In genomic region chr15:74423443-74424257, GRCh38 we compare ENCODE assay signal across 12 cellular contexts. TPM values are rescaled to one million over a fixed set of nuclear protein-coding genes. Genes with fewer than 3 reads are reported as not detected.
DNase-seq lines count a peak whose midpoint lies in the region; ATAC-seq, FAIRE-seq and TF ChIP-seq lines count a peak whose summit lies in the region.
"Had no signal": no experiment of that assay in that cellular context is flagged by ENCODE, and none has a peak within 500 bp of the region (broad histone marks: within the 10 kb centered on the region; RNA-seq: fewer than 3 reads in every experiment).

No MANE protein-coding gene starts in this region.

- peak; percentile 40 for ATAC-seq in activated T-helper 17 cell treated with anti-CD3 and anti-CD28 coated beads, Interleukin-2, amount 50 U/mL, for 72 hours (replicated peaks)
- ATAC-seq in memory B cell (ENCODE audit: low read depth) (no peak), aorta (ENCODE audit: low FRiP score) (no peak)
- ATAC-seq: esophagus mucosa had no signal

- H3K4me3 ChIP-seq in ACC112 (ENCODE audit: low read depth, low read length): no peak overlapping the region
- no peak overlapping the region for H3K4me3 ChIP-seq in aorta (ENCODE audit: low read length in 2 of 2)
- H3K4me3 ChIP-seq: left ventricle myocardium inferior, tibial artery had no signal

- no peaks in the 10 kb centered on the region for H3K9me3 ChIP-seq in aorta (ENCODE audit: control insufficient read depth, low read length)
- H3K9me3 ChIP-seq: left ventricle myocardium inferior, tibial artery had no signal

- peak; percentile 7 for TF ChIP-seq POLR2A in GM19099 (IDR thresholded peaks at IDR 0.05; ENCODE audit: extremely low read depth, insufficient read length, low read depth)
- no peak for TF ChIP-seq POLR2A in H54 (IDR thresholded peaks at IDR 0.05; ENCODE audit: low read depth, low read length)

- no peak overlapping the region for H3K4me3 Mint-ChIP-seq in activated T-helper 17 cell treated with anti-CD3 and anti-CD28 coated beads, Interleukin-2, amount 50 U/mL, for 72 hours
- peak overlapping the region; percentile 69 for H3K4me3 Mint-ChIP-seq in memory B cell

- WGBS in aorta, 2 donors: 94 to 96% methylated on average over 9 of the region's 9 CpGs

- H3K4me1 Mint-ChIP-seq in activated T-helper 17 cell treated with anti-CD3 and anti-CD28 coated beads, Interleukin-2, amount 50 U/mL, for 72 hours: peaks cover 19% of the 10 kb centered on the region
- peaks cover 81% of the 10 kb centered on the region for H3K4me1 Mint-ChIP-seq in memory B cell

- H3K27me3 ChIP-seq in ACC112 (ENCODE audit: insufficient read depth, low read length): no peaks in the 10 kb centered on the region
- no peaks in the 10 kb centered on the region for H3K27me3 ChIP-seq in aorta (ENCODE audit: control insufficient read depth in 1 of 2, insufficient read depth in 2 of 2, low read length in 1 of 2)

- H3K27ac Mint-ChIP-seq in activated T-helper 17 cell treated with anti-CD3 and anti-CD28 coated beads, Interleukin-2, amount 50 U/mL, for 72 hours: peak overlapping the region; percentile 63
- H3K27ac Mint-ChIP-seq in memory B cell: peak overlapping the region; percentile 86

- no peak for DNase-seq in memory B cell (ENCODE audit: low spot score in 2 of 2)
- no peak for DNase-seq in aorta
- no peak for DNase-seq in activated CD4-positive, CD25-positive, alpha-beta regulatory T cell (lab: John Stamatoyannopoulos, UW)
- no peak for DNase-seq in NCI-H146 treated with DMSO at 0.1 percent for 48 hours (lab: John Stamatoyannopoulos, UW; ENCODE audit: unreplicated experiment)
- no peak for DNase-seq in H54 (ENCODE audit: insufficient read length, low spot score)
- DNase-seq: activated effector memory CD4-positive, alpha-beta T cell treated with Interleukin-2 at 50 U/mL for 16 hours; left ventricle myocardium inferior; tibial artery had no signal

- H3K36me3 ChIP-seq in ACC112 (ENCODE audit: insufficient read depth, low read length) (no peaks in the 10 kb centered on the region), aorta (ENCODE audit: control insufficient read depth in 1 of 2, insufficient read depth in 2 of 2, low read length in 1 of 2) (no peaks in the 10 kb centered on the region)
- H3K36me3 ChIP-seq: left ventricle myocardium inferior, tibial artery had no signal

- H2AFZ ChIP-seq in ACC112 (ENCODE audit: low read length, unreplicated experiment): no peak overlapping the region

- H3K79me2 ChIP-seq in ACC112 (ENCODE audit: control insufficient read depth, insufficient read depth, low read length, unreplicated experiment): peaks cover 97% of the 10 kb centered on the region

- peaks cover 85% of the 10 kb centered on the region for H3K36me3 Mint-ChIP-seq in activated T-helper 17 cell treated with anti-CD3 and anti-CD28 coated beads, Interleukin-2, amount 50 U/mL, for 72 hours (ENCODE audit: low read depth)
- H3K36me3 Mint-ChIP-seq in memory B cell: peaks cover 12% of the 10 kb centered on the region

- H3K9me3 Mint-ChIP-seq in activated T-helper 17 cell treated with anti-CD3 and anti-CD28 coated beads, Interleukin-2, amount 50 U/mL, for 72 hours: no peaks in the 10 kb centered on the region
- H3K9me3 Mint-ChIP-seq in memory B cell: no peaks in the 10 kb centered on the region

- FAIRE-seq in H54 (lab: Jason Lieb, UNC): no peak

- H3K27ac ChIP-seq in ACC112 (ENCODE audit: low read depth, low read length) (peak overlapping the region; percentile 61), aorta (ENCODE audit: low read depth in 1 of 2, low read length in 2 of 2) (no peak overlapping the region)
- H3K27ac ChIP-seq: left ventricle myocardium inferior, tibial artery had no signal

- peaks cover 76% of the 10 kb centered on the region for H3K4me1 ChIP-seq in ACC112 (ENCODE audit: control insufficient read depth, insufficient read depth, low read length, unreplicated experiment)
- H3K4me1 ChIP-seq in aorta (ENCODE audit: control insufficient read depth in 1 of 2, insufficient read depth in 2 of 2, low read length in 2 of 2): no peaks in the 10 kb centered on the region

- intact Hi-C loops in aorta (cut with DNase I): no loop called here

- no peaks in the 10 kb centered on the region for H3K27me3 Mint-ChIP-seq in activated T-helper 17 cell treated with anti-CD3 and anti-CD28 coated beads, Interleukin-2, amount 50 U/mL, for 72 hours
- H3K27me3 Mint-ChIP-seq in memory B cell: no peaks in the 10 kb centered on the region

RNA-seq across cellular contexts. Expression of gene SEMA7A, which starts 10.1 kb away (rescaled TPM):
- total RNA-seq in activated T-helper 17 cell treated with anti-CD3 and anti-CD28 coated beads, Interleukin-2, amount 50 U/mL, for 72 hours: 10 to 100 TPM; 11.7 to 44.9 TPM
- 1 to 10 TPM; 2.3 to 4.1 TPM for total RNA-seq in aorta
- 1 to 10 TPM in 1 of 2 donors, under 1 TPM in 1; 0.54 to 1.8 TPM for polyA plus RNA-seq in aorta

RNA-seq across cellular contexts. Expression of gene UBL7, which starts 37.3 kb away (rescaled TPM):
- total RNA-seq in activated T-helper 17 cell treated with anti-CD3 and anti-CD28 coated beads, Interleukin-2, amount 50 U/mL, for 72 hours: 10 to 100 TPM; 38.0 to 52.6 TPM
- 10 to 100 TPM; 25.1 to 27.0 TPM for total RNA-seq in aorta
- polyA plus RNA-seq in aorta: 10 to 100 TPM; 28.9 to 45.3 TPM

RNA-seq across cellular contexts. Expression of gene CYP11A1, which starts 56.2 kb away (rescaled TPM):
- total RNA-seq in activated T-helper 17 cell treated with anti-CD3 and anti-CD28 coated beads, Interleukin-2, amount 50 U/mL, for 72 hours: not detected
- total RNA-seq in aorta: 1 to 10 TPM; 1.3 to 1.5 TPM
- under 1 TPM in 1 of 2 donors, not detected in 1; 0.10 TPM for polyA plus RNA-seq in aorta
